8 cellular contexts compared by ENCODE assay signal in the genomic region with DNA sequence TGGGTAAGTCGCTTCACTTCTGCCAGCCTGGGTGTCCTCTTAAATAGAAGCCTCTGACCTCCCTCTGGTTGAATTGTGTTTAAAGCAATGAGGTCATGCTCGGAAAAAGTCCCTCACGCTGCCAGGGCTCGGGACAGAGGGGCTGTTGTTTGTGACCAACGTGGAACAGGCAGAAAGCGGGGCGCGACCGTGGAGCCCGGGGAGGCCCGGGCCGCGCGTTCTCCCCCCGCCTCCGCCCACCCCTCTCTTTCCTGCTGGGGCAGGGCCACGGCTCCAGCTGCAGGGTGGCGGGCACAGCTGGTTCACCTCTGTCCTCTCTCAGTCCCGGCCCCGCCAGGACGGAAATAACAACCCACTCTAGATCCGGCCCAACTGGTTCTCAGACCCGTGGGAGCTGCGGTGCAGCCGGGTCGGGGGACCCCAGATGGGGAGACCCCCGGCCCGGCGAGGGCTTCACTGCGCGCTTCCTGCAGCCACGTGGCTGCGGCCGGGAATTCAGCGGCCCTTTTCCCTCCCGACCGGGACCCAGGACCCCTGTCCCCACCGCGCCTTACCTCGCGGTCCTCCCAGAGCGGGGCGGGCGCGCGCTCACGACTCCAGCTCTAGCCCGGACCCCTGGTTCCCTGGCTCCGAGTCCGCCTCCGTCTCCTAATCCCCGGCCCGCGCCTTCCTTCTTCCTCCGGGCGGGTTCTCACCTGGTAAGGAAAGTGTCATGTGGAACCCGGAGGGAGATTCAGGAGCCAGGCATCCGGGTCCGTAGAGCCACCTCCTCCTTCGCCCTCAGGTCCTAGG. TPM values are rescaled to one million over a fixed set of nuclear protein-coding genes. Genes with fewer than 3 reads are reported as not detected.
DNase-seq lines count a peak whose midpoint lies in the region; ATAC-seq and TF ChIP-seq lines count a peak whose summit lies in the region.

No MANE protein-coding gene starts in this region.

- H3K36me3 Mint-ChIP-seq in T-cell: no peaks in the 10 kb centered on the region
- peaks cover 17% of the 10 kb centered on the region for H3K36me3 Mint-ChIP-seq in nephron (ENCODE audit: low read depth)
- H3K36me3 Mint-ChIP-seq in activated T-cell treated with anti-CD3 and anti-CD28 coated beads, Interleukin-2, amount 50 U/mL, for 24 hours (ENCODE audit: low read depth): no peaks in the 10 kb centered on the region

- TF ChIP-seq CTCF in foreskin keratinocyte (conservative IDR thresholded peaks at IDR 0.05) (no peak), nephron (IDR thresholded peaks at IDR 0.05; ENCODE audit: unreplicated experiment in 3 of 3) (no peak)

- H3K27me3 ChIP-seq in foreskin keratinocyte: no peaks in the 10 kb centered on the region

- H3K27me3 Mint-ChIP-seq in T-cell (peaks cover 32 to 41% of the 10 kb centered on the region in 2 donors), nephron (ENCODE audit: low read depth) (peaks cover 18% of the 10 kb centered on the region)
- peaks cover 53% of the 10 kb centered on the region for H3K27me3 Mint-ChIP-seq in activated T-cell treated with anti-CD3 and anti-CD28 coated beads, Interleukin-2, amount 50 U/mL, for 24 hours

- peaks cover 18% of the 10 kb centered on the region for H3K4me1 ChIP-seq in foreskin keratinocyte

- no peak overlapping the region for H3K27ac Mint-ChIP-seq in T-cell
- peak overlapping the region; percentile 81 to 90 (median 89) for H3K27ac Mint-ChIP-seq in nephron
- H3K27ac Mint-ChIP-seq in activated T-cell treated with anti-CD3 and anti-CD28 coated beads, Interleukin-2, amount 50 U/mL, for 24 hours: no peak overlapping the region

- no peaks in the 10 kb centered on the region for H3K9me3 Mint-ChIP-seq in T-cell
- no peaks in the 10 kb centered on the region for H3K9me3 Mint-ChIP-seq in nephron
- no peaks in the 10 kb centered on the region for H3K9me3 Mint-ChIP-seq in activated T-cell treated with anti-CD3 and anti-CD28 coated beads, Interleukin-2, amount 50 U/mL, for 24 hours

- peak in 3 of 4 experiments; percentile 17 to 37 (median 36) for ATAC-seq in T-cell (replicated peaks in 1 of 4)
- peak; percentile 36 for ATAC-seq in foreskin keratinocyte
- no peak for ATAC-seq in GM19467 (IDR thresholded peaks at IDR 0.05; ENCODE audit: unreplicated experiment)

- H3K4me3 Mint-ChIP-seq in T-cell (peak overlapping the region in 1 of 3 donors; percentile 31), nephron (peak overlapping the region; percentile 84 to 86 (median 86))
- no peak overlapping the region for H3K4me3 Mint-ChIP-seq in activated T-cell treated with anti-CD3 and anti-CD28 coated beads, Interleukin-2, amount 50 U/mL, for 24 hours

- peak; percentile 35 for DNase-seq in AG20443 (ENCODE audit: low spot score)
- no peak for DNase-seq in T-cell
- peak in 1 of 2 donors; percentile 19 for DNase-seq in foreskin keratinocyte
- no peak for DNase-seq in A172 (ENCODE audit: low spot score)
- DNase-seq in activated CD4-positive, alpha-beta T cell treated with anti-CD3 and anti-CD28 coated beads for 4 hours: no peak
- DNase-seq in activated T-cell treated with anti-CD3 and anti-CD28 coated beads, Interleukin-2, amount 50 U/mL, for 24 hours: no peak

- peak overlapping the region; percentile 77 for H3K27ac ChIP-seq in foreskin keratinocyte

- H3K4me1 Mint-ChIP-seq in T-cell (peaks cover 9 to 18% (median 14%) of the 10 kb centered on the region in 3 donors), nephron (peaks cover 29% of the 10 kb centered on the region)
- peaks cover 12% of the 10 kb centered on the region for H3K4me1 Mint-ChIP-seq in activated T-cell treated with anti-CD3 and anti-CD28 coated beads, Interleukin-2, amount 50 U/mL, for 24 hours (ENCODE audit: low read depth)

- CTCF ChIA-PET in T-cell (lab: Charles Lee): no interaction called here

- POLR2A ChIA-PET in T-cell (lab: Charles Lee): no interaction called here

RNA-seq across cellular contexts. Expression of a gene that starts 1.9 kb away (rescaled TPM):
- total RNA-seq in T-cell (under 1 TPM in 1 of 5 donors, not detected in 4; 0.43 TPM), foreskin keratinocyte (27.1 and 32.1 TPM in 2 replicates)
- 43.4 and 66.8 TPM in 2 replicates for polyA plus RNA-seq in foreskin keratinocyte
- 17.2 and 19.1 TPM in 2 replicates for total RNA-seq in A172 (2014; rRNA removed; shearing (Covaris generic))

RNA-seq across cellular contexts. Expression of a gene that starts 7.6 kb away (rescaled TPM):
- total RNA-seq in T-cell (1 to 10 TPM; 2.2 to 7.9 (median 7.5) TPM), foreskin keratinocyte (4.8 and 5.0 TPM in 2 replicates)
- polyA plus RNA-seq in foreskin keratinocyte: 4.1 and 5.2 TPM in 2 replicates
- total RNA-seq in A172 (2014; rRNA removed; shearing (Covaris generic)): not detected in 2 replicates

RNA-seq across cellular contexts. Expression of a gene that starts 22.2 kb away (rescaled TPM):
- 100 to 1,000 TPM; 506 to 622 (median 618) TPM for total RNA-seq in T-cell
- 31.1 and 43.5 TPM in 2 replicates for total RNA-seq in foreskin keratinocyte
- 34.1 and 41.2 TPM in 2 replicates for polyA plus RNA-seq in foreskin keratinocyte
- 13.6 and 14.8 TPM in 2 replicates for total RNA-seq in A172 (2014; rRNA removed; shearing (Covaris generic))

RNA-seq across cellular contexts. Expression of a gene that starts 31.4 kb away (rescaled TPM):
- total RNA-seq in T-cell: 10 to 100 TPM in 1 of 5 donors, 1 to 10 TPM in 3, under 1 TPM in 1; 0.49 to 16.7 (median 1.3) TPM
- total RNA-seq in foreskin keratinocyte: not detected in 2 replicates
- polyA plus RNA-seq in foreskin keratinocyte: not detected in 2 replicates
- not detected in 2 replicates for total RNA-seq in A172 (2014; rRNA removed; shearing (Covaris generic))

RNA-seq across cellular contexts. Expression of a gene that starts 55.9 kb away (rescaled TPM):
- total RNA-seq in T-cell (under 1 TPM in 2 of 5 donors, not detected in 3; 0.26 to 0.41 TPM), foreskin keratinocyte (not detected in 2 replicates)
- polyA plus RNA-seq in foreskin keratinocyte: not detected in 2 replicates
- total RNA-seq in A172 (2014; rRNA removed; shearing (Covaris generic)): not detected in 2 replicates

Comparison
In these comparisons a context has a peak if more than half of its experiments do, and no peak if none do; other contexts are left out.
1. H3K27ac Mint-ChIP-seq: peak in nephron (3 of 3); none in T-cell (0 of 2) and activated T-cell treated with anti-CD3 and anti-CD28 coated beads, Interleukin-2, amount 50 U/mL, for 24 hours (single experiment).
2. RNA of a gene that starts 1.9 kb away (total RNA-seq): 27.1 to 32.1 TPM in foreskin keratinocyte and 17.2 to 19.1 TPM in A172; 0.43 TPM in T-cell; every median in the first group is over 10 times any median in the second.
3. RNA of a gene that starts 22.2 kb away (total RNA-seq): 506 to 622 TPM in T-cell; 31.1 to 43.5 TPM in foreskin keratinocyte and 13.6 to 14.8 TPM in A172; every median in the first group is over 10 times any median in the second.